ENCODE assay signal across 13 cellular contexts in the genomic region with DNA sequence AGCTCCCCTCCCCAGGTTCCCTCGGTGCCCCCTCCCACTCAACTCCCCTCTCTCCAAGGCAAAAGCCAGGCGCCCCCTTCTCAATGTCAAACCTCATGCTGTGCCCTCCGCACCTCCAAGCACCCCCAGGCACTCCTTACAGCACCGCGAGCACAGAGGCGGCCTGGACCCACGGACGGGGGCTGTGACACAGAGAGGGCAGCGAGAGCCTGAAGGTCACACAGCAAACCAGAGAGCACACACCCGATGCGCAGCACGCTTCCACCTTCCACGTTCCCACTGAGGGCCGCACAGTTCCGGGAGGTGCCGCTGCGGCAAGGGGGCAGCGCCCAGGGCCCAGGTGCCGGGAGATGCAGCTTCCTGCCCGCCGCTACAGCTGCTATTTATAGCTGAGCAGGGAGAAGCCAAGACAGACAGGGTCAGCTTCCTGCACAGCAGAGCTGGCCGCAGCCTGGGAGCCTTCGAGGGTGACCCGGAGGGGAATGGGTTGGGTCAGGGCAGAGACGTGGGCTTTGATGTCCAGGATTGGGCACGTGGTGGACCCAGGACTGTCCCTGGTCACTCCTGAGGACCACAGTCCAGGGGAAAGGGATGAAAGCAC. TPM values are rescaled to one million over a fixed set of nuclear protein-coding genes. Genes with fewer than 3 reads are reported as not detected.
DNase-seq lines count a peak whose midpoint lies in the region; ATAC-seq lines count a peak whose summit lies in the region.
"Had no signal": no experiment of that assay in that cellular context is flagged by ENCODE, and none has a peak within 500 bp of the region (broad histone marks: within the 10 kb centered on the region; RNA-seq: fewer than 3 reads in every experiment).

No MANE protein-coding gene starts in this region.

- 24% methylated on average over 26 of the region's 26 CpGs for WGBS in thymus

- peak overlapping the region; percentile 57 for H3K4me3 Mint-ChIP-seq in activated naive CD4-positive, alpha-beta T cell treated with anti-CD3 and anti-CD28 coated beads, Interleukin-2, amount 50 U/mL, for 24 hours
- H3K4me3 Mint-ChIP-seq in activated naive CD8-positive, alpha-beta T cell treated with anti-CD3 and anti-CD28 coated beads, Interleukin-2, amount 10 ng/mL, durations not matched to agents 7 days and 5 days = peak overlapping the region; percentile 54

- H3K27me3 Mint-ChIP-seq in activated naive CD4-positive, alpha-beta T cell treated with anti-CD3 and anti-CD28 coated beads, Interleukin-2, amount 50 U/mL, for 24 hours = no peaks in the 10 kb centered on the region
- no peaks in the 10 kb centered on the region for H3K27me3 Mint-ChIP-seq in activated naive CD8-positive, alpha-beta T cell treated with anti-CD3 and anti-CD28 coated beads, Interleukin-2, amount 10 ng/mL, durations not matched to agents 7 days and 5 days

- H3K36me3 Mint-ChIP-seq in activated naive CD4-positive, alpha-beta T cell treated with anti-CD3 and anti-CD28 coated beads, Interleukin-2, amount 50 U/mL, for 24 hours = peaks cover 2% of the 10 kb centered on the region
- H3K36me3 Mint-ChIP-seq in activated naive CD8-positive, alpha-beta T cell treated with anti-CD3 and anti-CD28 coated beads, Interleukin-2, amount 10 ng/mL, durations not matched to agents 7 days and 5 days = no peaks in the 10 kb centered on the region

- H3K4me1 ChIP-seq in thymus (ENCODE audit: control insufficient read depth, insufficient read depth, low read length) = peaks cover 41% of the 10 kb centered on the region

- no peaks in the 10 kb centered on the region for H3K27me3 ChIP-seq in thymus (ENCODE audit: control insufficient read depth, insufficient read depth)
- H3K27me3 ChIP-seq: upper lobe of right lung had no signal

- H3K4me3 ChIP-seq in thymus (ENCODE audit: low read length) = peak overlapping the region; percentile 12
- H3K4me3 ChIP-seq: upper lobe of right lung had no signal

- H3K4me1 Mint-ChIP-seq in activated naive CD4-positive, alpha-beta T cell treated with anti-CD3 and anti-CD28 coated beads, Interleukin-2, amount 50 U/mL, for 24 hours = peaks cover 72% of the 10 kb centered on the region
- peaks cover 30% of the 10 kb centered on the region for H3K4me1 Mint-ChIP-seq in activated naive CD8-positive, alpha-beta T cell treated with anti-CD3 and anti-CD28 coated beads, Interleukin-2, amount 10 ng/mL, durations not matched to agents 7 days and 5 days

- no peaks in the 10 kb centered on the region for H3K9me3 Mint-ChIP-seq in activated naive CD4-positive, alpha-beta T cell treated with anti-CD3 and anti-CD28 coated beads, Interleukin-2, amount 50 U/mL, for 24 hours
- H3K9me3 Mint-ChIP-seq in activated naive CD8-positive, alpha-beta T cell treated with anti-CD3 and anti-CD28 coated beads, Interleukin-2, amount 10 ng/mL, durations not matched to agents 7 days and 5 days = no peaks in the 10 kb centered on the region

- ATAC-seq in activated naive CD8-positive, alpha-beta T cell treated with anti-CD3 and anti-CD28 coated beads, Interleukin-2, amount 10 ng/mL, durations not matched to agents 7 days and 5 days (ENCODE audit: low read depth) = peak; percentile 75
- peak; percentile 11 for ATAC-seq in left colon
- ATAC-seq: esophagus mucosa, upper lobe of right lung had no signal

- POLR2A ChIA-PET in activated naive CD8-positive, alpha-beta T cell treated with anti-CD3 and anti-CD28 coated beads, Interleukin-2, amount 10 ng/mL, durations not matched to agents 7 days and 5 days (lab: Charles Lee) = interaction anchor here (1.1 kb wide), 1 partner anchor 12 kb away, joined by 6 read pairs; no protein-coding TSS in a partner anchor

- no peaks in the 10 kb centered on the region for H3K9me3 ChIP-seq in thymus (ENCODE audit: control insufficient read depth)
- H3K9me3 ChIP-seq: upper lobe of right lung had no signal

- H3K27ac Mint-ChIP-seq in activated naive CD4-positive, alpha-beta T cell treated with anti-CD3 and anti-CD28 coated beads, Interleukin-2, amount 50 U/mL, for 24 hours = peak overlapping the region; percentile 30
- no peak overlapping the region for H3K27ac Mint-ChIP-seq in activated naive CD8-positive, alpha-beta T cell treated with anti-CD3 and anti-CD28 coated beads, Interleukin-2, amount 10 ng/mL, durations not matched to agents 7 days and 5 days

- intact Hi-C loops in left colon (cut with DNase I, micrococcal nuclease) = no loop called here

- peaks cover 12% of the 10 kb centered on the region for H3K36me3 ChIP-seq in thymus (ENCODE audit: control insufficient read depth, insufficient read depth)
- H3K36me3 ChIP-seq: upper lobe of right lung had no signal

- DNase-seq in activated naive CD4-positive, alpha-beta T cell treated with Interleukin-2 at 50 U/mL for 16 hours = no peak
- peak; percentile 49 for DNase-seq in activated naive CD8-positive, alpha-beta T cell treated with anti-CD3 and anti-CD28 coated beads, Interleukin-2, amount 10 ng/mL, durations not matched to agents 7 days and 5 days
- DNase-seq in left colon (no peak), RKO (ENCODE audit: low spot score) (no peak), kidney tubule cell (ENCODE audit: low spot score) (no peak), NCI-H345 treated with DMSO at 0.1 percent for 48 hours (lab: John Stamatoyannopoulos, UW; ENCODE audit: unreplicated experiment) (no peak)
- DNase-seq: caudate nucleus, NCI-H524, SIG-M5, upper lobe of right lung had no signal

- H3K27ac ChIP-seq in thymus (ENCODE audit: low read depth) = no peak overlapping the region
- H3K27ac ChIP-seq: upper lobe of right lung had no signal

RNA-seq across cellular contexts. Expression of a gene that starts 12.9 kb away (rescaled TPM):
- total RNA-seq in activated naive CD8-positive, alpha-beta T cell treated with anti-CD3 and anti-CD28 coated beads, Interleukin-2, amount 10 ng/mL, durations not matched to agents 7 days and 5 days = 100 to 1,000 TPM in 1 of 2 experiments, 10 to 100 TPM in 1; 95.7 to 107 TPM
- total RNA-seq in left colon = 100 to 1,000 TPM; 134 to 153 TPM
- 48.2 TPM for polyA plus RNA-seq in thymus
